ENCODE assay signal across 1 cellular context in genomic region chr16:78756189-78756661, GRCh38.
TF ChIP-seq lines count a peak whose summit lies in the region.

No MANE protein-coding gene starts in this region.

TF ChIP-seq in HepG2, 621 proteins besides CTCF, POLR2A, EP300 and RAD21 (continued from another document and continues in another):
- TF ChIP-seq AHDC1 (CRISPR knock-in tag; IDR thresholded peaks at IDR 0.05; ENCODE audit: borderline replicate concordance) (peak; percentile 96), ZSCAN25 (CRISPR knock-in tag; IDR thresholded peaks at IDR 0.05) (no peak), ZNF513 (CRISPR knock-in tag; conservative IDR thresholded peaks at IDR 0.05) (no peak), RBM22 (optimal IDR thresholded peaks at IDR 0.05; ENCODE audit: low read length) (no peak), MAZ (IDR thresholded peaks at IDR 0.05; ENCODE audit: borderline replicate concordance, low read depth, low read length) (no peak), MAZ (CRISPR knock-in tag; IDR thresholded peaks at IDR 0.05; ENCODE audit: low read depth) (no peak), KDM1A (CRISPR knock-in tag; IDR thresholded peaks at IDR 0.05) (peak; percentile 66; the same call in 1 of the 2 replicates), TFAP4 (IDR thresholded peaks at IDR 0.05; ENCODE audit: borderline replicate concordance, low read depth) (peak; percentile 56; the same call in 1 of the 2 replicates), ZNF274 (CRISPR knock-in tag; IDR thresholded peaks at IDR 0.05) (no peak), CEBPZ (IDR thresholded peaks at IDR 0.05; ENCODE audit: low read length) (no peak), PLSCR1 (CRISPR knock-in tag; IDR thresholded peaks at IDR 0.05; ENCODE audit: borderline replicate concordance) (no peak), SSRP1 (CRISPR knock-in tag; IDR thresholded peaks at IDR 0.05) (no peak), JUN (CRISPR knock-in tag; IDR thresholded peaks at IDR 0.05) (no peak), RFX1 (IDR thresholded peaks at IDR 0.05) (no peak), ZGPAT (CRISPR knock-in tag; IDR thresholded peaks at IDR 0.05) (peak; percentile 91), ZNF672 (CRISPR knock-in tag; IDR thresholded peaks at IDR 0.05) (no peak), HMG20A (CRISPR knock-in tag; IDR thresholded peaks at IDR 0.05; ENCODE audit: borderline replicate concordance) (peak; percentile 87), TP53 (CRISPR knock-in tag; conservative IDR thresholded peaks at IDR 0.05) (0 out of 2 replicates have a peak, but pooled peaks have one; percentile 15), ZNF710 (CRISPR knock-in tag; IDR thresholded peaks at IDR 0.05; ENCODE audit: borderline replicate concordance) (peak; percentile 84; the same call in 1 of the 2 replicates), DR1 (CRISPR knock-in tag; IDR thresholded peaks at IDR 0.05) (no peak), ZNF747 (CRISPR knock-in tag; IDR thresholded peaks at IDR 0.05; ENCODE audit: borderline replicate concordance) (no peak), SOX6 (IDR thresholded peaks at IDR 0.05) (no peak), SOX6 (CRISPR knock-in tag; IDR thresholded peaks at IDR 0.05) (peak; percentile 91), MED13 (CRISPR knock-in tag; IDR thresholded peaks at IDR 0.05) (no peak), ZC3H4 (CRISPR knock-in tag; IDR thresholded peaks at IDR 0.05; ENCODE audit: borderline replicate concordance) (no peak)
- TF ChIP-seq, protein P1, sequence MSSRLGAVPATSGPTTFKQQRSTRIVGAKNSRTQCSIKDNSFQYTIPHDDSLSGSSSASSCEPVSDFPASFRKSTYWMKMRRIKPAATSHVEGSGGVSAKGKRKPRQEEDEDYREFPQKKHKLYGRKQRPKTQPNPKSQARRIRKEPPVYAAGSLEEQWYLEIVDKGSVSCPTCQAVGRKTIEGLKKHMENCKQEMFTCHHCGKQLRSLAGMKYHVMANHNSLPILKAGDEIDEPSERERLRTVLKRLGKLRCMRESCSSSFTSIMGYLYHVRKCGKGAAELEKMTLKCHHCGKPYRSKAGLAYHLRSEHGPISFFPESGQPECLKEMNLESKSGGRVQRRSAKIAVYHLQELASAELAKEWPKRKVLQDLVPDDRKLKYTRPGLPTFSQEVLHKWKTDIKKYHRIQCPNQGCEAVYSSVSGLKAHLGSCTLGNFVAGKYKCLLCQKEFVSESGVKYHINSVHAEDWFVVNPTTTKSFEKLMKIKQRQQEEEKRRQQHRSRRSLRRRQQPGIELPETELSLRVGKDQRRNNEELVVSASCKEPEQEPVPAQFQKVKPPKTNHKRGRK (CRISPR knock-in tag; IDR thresholded peaks at IDR 0.05): no peak
- TF ChIP-seq, protein P2, sequence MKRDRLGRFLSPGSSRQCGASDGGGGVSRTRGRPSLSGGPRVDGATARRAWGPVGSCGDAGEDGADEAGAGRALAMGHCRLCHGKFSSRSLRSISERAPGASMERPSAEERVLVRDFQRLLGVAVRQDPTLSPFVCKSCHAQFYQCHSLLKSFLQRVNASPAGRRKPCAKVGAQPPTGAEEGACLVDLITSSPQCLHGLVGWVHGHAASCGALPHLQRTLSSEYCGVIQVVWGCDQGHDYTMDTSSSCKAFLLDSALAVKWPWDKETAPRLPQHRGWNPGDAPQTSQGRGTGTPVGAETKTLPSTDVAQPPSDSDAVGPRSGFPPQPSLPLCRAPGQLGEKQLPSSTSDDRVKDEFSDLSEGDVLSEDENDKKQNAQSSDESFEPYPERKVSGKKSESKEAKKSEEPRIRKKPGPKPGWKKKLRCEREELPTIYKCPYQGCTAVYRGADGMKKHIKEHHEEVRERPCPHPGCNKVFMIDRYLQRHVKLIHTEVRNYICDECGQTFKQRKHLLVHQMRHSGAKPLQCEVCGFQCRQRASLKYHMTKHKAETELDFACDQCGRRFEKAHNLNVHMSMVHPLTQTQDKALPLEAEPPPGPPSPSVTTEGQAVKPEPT (CRISPR knock-in tag; IDR thresholded peaks at IDR 0.05; ENCODE audit: low read depth): no peak
- TF ChIP-seq, protein P3, sequence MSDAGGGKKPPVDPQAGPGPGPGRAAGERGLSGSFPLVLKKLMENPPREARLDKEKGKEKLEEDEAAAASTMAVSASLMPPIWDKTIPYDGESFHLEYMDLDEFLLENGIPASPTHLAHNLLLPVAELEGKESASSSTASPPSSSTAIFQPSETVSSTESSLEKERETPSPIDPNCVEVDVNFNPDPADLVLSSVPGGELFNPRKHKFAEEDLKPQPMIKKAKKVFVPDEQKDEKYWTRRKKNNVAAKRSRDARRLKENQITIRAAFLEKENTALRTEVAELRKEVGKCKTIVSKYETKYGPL (CRISPR knock-in tag; IDR thresholded peaks at IDR 0.05): 0 out of 2 replicates have a peak, but pooled peaks have one; percentile 30
